In genomic region chr14:93044601-93045000, GRCh38 we compare ENCODE assay signal across 9 cellular contexts.
A peak's percentile ranks its signal among the peaks of the same experiment; 100 is the strongest.
DNase-seq lines count a peak whose midpoint lies in the region; ATAC-seq and TF ChIP-seq lines count a peak whose summit lies in the region.
"Had no signal": no experiment of that assay in that cellular context is flagged by ENCODE, and none has a peak within 500 bp of the region (broad histone marks: within the 10 kb centered on the region; RNA-seq: fewer than 3 reads in every experiment).

No MANE protein-coding gene starts in this region.

- in situ Hi-C loops in transverse colon (cut with MboI; ENCODE audit: low pct_ligation_motif_present in 1 of 4, low pct_unique_long_range_greater_than_20kb in 1 of 4, low sequenced_read_pairs in 3 of 4) (no loop called here), brain microvascular endothelial cell (cut with HindIII; ENCODE audit: low pct_ligation_motif_present, low sequenced_read_pairs) (no loop called here)

- H3K27ac ChIP-seq in Peyer's patch: peak overlapping the region; percentile 75 to 96 (median 84)
- H3K27ac ChIP-seq in right cardiac atrium (ENCODE audit: low read length): peak overlapping the region; percentile 80
- H3K27ac ChIP-seq in transverse colon: peak overlapping the region; percentile 86 to 90 (median 88)
- H3K27ac ChIP-seq in brain microvascular endothelial cell: no peak overlapping the region

- no peaks in the 10 kb centered on the region for H3K27me3 Mint-ChIP-seq in activated naive CD8-positive, alpha-beta T cell
- no peaks in the 10 kb centered on the region for H3K27me3 Mint-ChIP-seq in activated naive CD8-positive, alpha-beta T cell treated with anti-CD3 and anti-CD28 coated beads, Interleukin-2, amount 50 U/mL, for 24 hours

- H3K27ac Mint-ChIP-seq in activated naive CD8-positive, alpha-beta T cell: peak overlapping the region; percentile 16
- H3K27ac Mint-ChIP-seq in activated naive CD8-positive, alpha-beta T cell treated with anti-CD3 and anti-CD28 coated beads, Interleukin-2, amount 50 U/mL, for 24 hours: no peak overlapping the region

- no peak for DNase-seq in activated naive CD8-positive, alpha-beta T cell treated with anti-CD3 and anti-CD28 coated beads, Interleukin-2, amount 50 U/mL, for 24 hours
- peak in 2 of 3 donors; percentile 70 to 77 for DNase-seq in Peyer's patch
- peak in 2 of 3 donors; percentile 54 to 64 for DNase-seq in right cardiac atrium
- no peak for DNase-seq in transverse colon
- DNase-seq in T-helper 2 cell: no peak
- no peak for DNase-seq in brain microvascular endothelial cell
- DNase-seq: foreskin melanocyte had no signal

- H3K36me3 Mint-ChIP-seq in activated naive CD8-positive, alpha-beta T cell: peaks cover 6% of the 10 kb centered on the region
- peaks cover 3% of the 10 kb centered on the region for H3K36me3 Mint-ChIP-seq in activated naive CD8-positive, alpha-beta T cell treated with anti-CD3 and anti-CD28 coated beads, Interleukin-2, amount 50 U/mL, for 24 hours (ENCODE audit: low read depth)

- no peak for ATAC-seq in activated naive CD8-positive, alpha-beta T cell treated with anti-CD3 and anti-CD28 coated beads, Interleukin-2, amount 50 U/mL, for 24 hours
- ATAC-seq in right cardiac atrium: no peak
- ATAC-seq in GM21526 (IDR thresholded peaks at IDR 0.05; ENCODE audit: low FRiP score, unreplicated experiment): no peak

- H3K4me1 Mint-ChIP-seq in activated naive CD8-positive, alpha-beta T cell (ENCODE audit: low read depth): peaks cover 64% of the 10 kb centered on the region
- peaks cover 82% of the 10 kb centered on the region for H3K4me1 Mint-ChIP-seq in activated naive CD8-positive, alpha-beta T cell treated with anti-CD3 and anti-CD28 coated beads, Interleukin-2, amount 50 U/mL, for 24 hours

- H3K9me3 ChIP-seq in Peyer's patch: no peaks in the 10 kb centered on the region
- no peaks in the 10 kb centered on the region for H3K9me3 ChIP-seq in right cardiac atrium (ENCODE audit: control insufficient read depth, low read length)
- no peaks in the 10 kb centered on the region for H3K9me3 ChIP-seq in transverse colon

- no peaks in the 10 kb centered on the region for H3K9me3 Mint-ChIP-seq in activated naive CD8-positive, alpha-beta T cell (ENCODE audit: low read depth)
- H3K9me3 Mint-ChIP-seq in activated naive CD8-positive, alpha-beta T cell treated with anti-CD3 and anti-CD28 coated beads, Interleukin-2, amount 50 U/mL, for 24 hours: no peaks in the 10 kb centered on the region

- TF ChIP-seq CTCF in Peyer's patch (IDR thresholded peaks at IDR 0.05) (no peak), transverse colon (IDR thresholded peaks at IDR 0.05) (no peak), brain microvascular endothelial cell (IDR thresholded peaks at IDR 0.05; ENCODE audit: low read depth, low read length, missing control alignments) (no peak)

- H3K4me3 Mint-ChIP-seq in activated naive CD8-positive, alpha-beta T cell: no peak overlapping the region
- H3K4me3 Mint-ChIP-seq in activated naive CD8-positive, alpha-beta T cell treated with anti-CD3 and anti-CD28 coated beads, Interleukin-2, amount 50 U/mL, for 24 hours: no peak overlapping the region

- intact Hi-C loops in right cardiac atrium (cut with DNase I) (no loop called here), transverse colon (cut with DNase I; ENCODE audit: low total_unique reads) (no loop called here)

- H3K4me1 ChIP-seq in Peyer's patch: peaks cover 26 to 95% (median 43%) of the 10 kb centered on the region in 4 donors
- peaks cover 38% of the 10 kb centered on the region for H3K4me1 ChIP-seq in right cardiac atrium (ENCODE audit: control insufficient read depth, insufficient read depth, low read length)
- H3K4me1 ChIP-seq in transverse colon: peaks cover 87 to 100% (median 96%) of the 10 kb centered on the region in 4 donors

- H3K4me3 ChIP-seq in Peyer's patch (peak overlapping the region in 1 of 4 donors; percentile 9), right cardiac atrium (ENCODE audit: low read length) (no peak overlapping the region), transverse colon (no peak overlapping the region), brain microvascular endothelial cell (ENCODE audit: low read depth, low read length) (no peak overlapping the region)

- H3K27me3 ChIP-seq in Peyer's patch (no peaks in the 10 kb centered on the region), right cardiac atrium (ENCODE audit: control insufficient read depth, insufficient read depth) (no peaks in the 10 kb centered on the region), transverse colon (no peaks in the 10 kb centered on the region), brain microvascular endothelial cell (replicated peaks) (no peaks in the 10 kb centered on the region)

- no peak for TF ChIP-seq EP300 in transverse colon (IDR thresholded peaks at IDR 0.05; ENCODE audit: low read depth)

- peaks cover 0 to 4% (median 0%) of the 10 kb centered on the region in 3 donors for H3K36me3 ChIP-seq in Peyer's patch
- no peaks in the 10 kb centered on the region for H3K36me3 ChIP-seq in transverse colon
- no peaks in the 10 kb centered on the region for H3K36me3 ChIP-seq in brain microvascular endothelial cell (replicated peaks)

- WGBS in right cardiac atrium: 80% methylated on average over 9 of the region's 9 CpGs
- WGBS in transverse colon (ENCODE audit: low coverage in 1 of 2), 2 donors: 68 to 69% methylated on average over 8 to 9 of the region's 9 CpGs

- TF ChIP-seq POLR2A in Peyer's patch (IDR thresholded peaks at IDR 0.05): no peak
- no peak for TF ChIP-seq POLR2A in transverse colon (IDR thresholded peaks at IDR 0.05)

Comparison
In these comparisons a context has a peak if more than half of its experiments do, and no peak if none do; other contexts are left out.
1. DNase-seq: peak in Peyer's patch (2 of 3) and right cardiac atrium (2 of 3); none in activated naive CD8-positive, alpha-beta T cell treated with anti-CD3 and anti-CD28 coated beads, Interleukin-2, amount 50 U/mL, for 24 hours (single experiment), transverse colon (single experiment), T-helper 2 cell (0 of 5) and brain microvascular endothelial cell (single experiment).